8 cellular contexts compared by ENCODE assay signal in genomic region chr6:73388433-73388799, GRCh38. TPM values are rescaled to one million over a fixed set of nuclear protein-coding genes. Genes with fewer than 3 reads are reported as not detected.
DNase-seq lines count a peak whose midpoint lies in the region; ATAC-seq, FAIRE-seq and TF ChIP-seq lines count a peak whose summit lies in the region.

No MANE protein-coding gene starts in this region.

- no peaks in the 10 kb centered on the region for H3K9me3 ChIP-seq in Karpas-422 (ENCODE audit: low read length)
- H3K9me3 ChIP-seq in parathyroid adenoma (ENCODE audit: control insufficient read depth, low read length) = no peaks in the 10 kb centered on the region

- no peaks in the 10 kb centered on the region for H3K27me3 Mint-ChIP-seq in endothelial cell (ENCODE audit: unreplicated experiment)

- no peak for FAIRE-seq in RCC 7860 (lab: Jason Lieb, UNC)

- no peaks in the 10 kb centered on the region for H3K9me3 Mint-ChIP-seq in endothelial cell (ENCODE audit: unreplicated experiment)

- H3K4me3 Mint-ChIP-seq in endothelial cell (ENCODE audit: unreplicated experiment) = peak overlapping the region; percentile 77

- H3K27me3 ChIP-seq in Karpas-422 (ENCODE audit: low read length) (no peaks in the 10 kb centered on the region), parathyroid adenoma (ENCODE audit: control insufficient read depth, insufficient read depth, low read length) (no peaks in the 10 kb centered on the region)

- no peaks in the 10 kb centered on the region for H4K20me1 ChIP-seq in Karpas-422 (ENCODE audit: insufficient read depth, low read depth, low read length)

- H3K27ac ChIP-seq in Karpas-422 (ENCODE audit: low read length) (no peak overlapping the region), parathyroid adenoma (peak overlapping the region; percentile 65)

- H2AFZ ChIP-seq in Karpas-422 (ENCODE audit: low read length) (peak overlapping the region; percentile 93; the same call in 1 of the 2 replicates), parathyroid adenoma (peak overlapping the region; percentile 88)

- H3K4me1 ChIP-seq in Karpas-422 (ENCODE audit: low read length) (peaks cover 11% of the 10 kb centered on the region), parathyroid adenoma (no peaks in the 10 kb centered on the region)

- H3K4me3 ChIP-seq in AG09309 (ENCODE audit: control insufficient read depth, low read depth, low read length) = peak overlapping the region; percentile 59
- peak overlapping the region; percentile 67; the same call in 1 of the 2 replicates for H3K4me3 ChIP-seq in Karpas-422 (ENCODE audit: low read length)
- H3K4me3 ChIP-seq in parathyroid adenoma (ENCODE audit: low read depth, low read length) = peak overlapping the region; percentile 58

- H3K4me2 ChIP-seq in Karpas-422 (ENCODE audit: low read depth, low read length, poor library complexity, severe bottlenecking) (peak overlapping the region; percentile 80), parathyroid adenoma (ENCODE audit: low read length) (peak overlapping the region; percentile 79)

- peaks cover 8% of the 10 kb centered on the region for H3K4me1 Mint-ChIP-seq in endothelial cell (ENCODE audit: unreplicated experiment)

- H3K9ac ChIP-seq in Karpas-422 (ENCODE audit: low read length) (peak overlapping the region; percentile 54), parathyroid adenoma (no peak overlapping the region)

- no peaks in the 10 kb centered on the region for H3K36me3 Mint-ChIP-seq in endothelial cell (ENCODE audit: low read depth, unreplicated experiment)

- ATAC-seq in GM21360 (IDR thresholded peaks at IDR 0.05; ENCODE audit: unreplicated experiment) = peak; percentile 24

- TF ChIP-seq CTCF in AG09309 (IDR thresholded peaks at IDR 0.05; ENCODE audit: control insufficient read depth, insufficient read depth, low read depth, low read length, missing control alignments) (no peak), endothelial cell (IDR thresholded peaks at IDR 0.05; ENCODE audit: unreplicated experiment) (no peak), parathyroid adenoma (IDR thresholded peaks at IDR 0.05) (no peak)

- DNase-seq in AG09309 (ENCODE audit: low read depth) (no peak), Karpas-422 (no peak), endothelial cell (ENCODE audit: low spot score) (no peak), cerebellar cortex (ENCODE audit: low spot score) (no peak), RCC 7860 (ENCODE audit: low spot score) (no peak), anterior cingulate cortex (lab: John Stamatoyannopoulos, UW) (no peak)

- H3K27ac Mint-ChIP-seq in endothelial cell (ENCODE audit: unreplicated experiment) = no peak overlapping the region

- no peaks in the 10 kb centered on the region for H3K9me2 ChIP-seq in Karpas-422 (replicated peaks; ENCODE audit: insufficient read depth, low read length)

- H3K79me2 ChIP-seq in Karpas-422 (ENCODE audit: low read length) (no peaks in the 10 kb centered on the region), parathyroid adenoma (no peaks in the 10 kb centered on the region)

- H3K36me3 ChIP-seq in Karpas-422 (ENCODE audit: insufficient read depth, low read length) (no peaks in the 10 kb centered on the region), parathyroid adenoma (ENCODE audit: control insufficient read depth, insufficient read depth, low read length) (no peaks in the 10 kb centered on the region)

RNA-seq across cellular contexts. Expression of gene DDX43, which starts 6.2 kb away (rescaled TPM):
- not detected in 2 replicates for total RNA-seq in Karpas-422 (2014; rRNA removed; shearing (Covaris generic); ENCODE audit: low replicate concordance)
- not detected for total RNA-seq in endothelial cell (ENCODE audit: unreplicated experiment)

RNA-seq across cellular contexts. Expression of gene OOEP, which starts 18.7 kb away (rescaled TPM):
- not detected in 2 replicates for total RNA-seq in Karpas-422 (2014; rRNA removed; shearing (Covaris generic); ENCODE audit: low replicate concordance)
- not detected for total RNA-seq in endothelial cell (ENCODE audit: unreplicated experiment)

RNA-seq across cellular contexts. Expression of gene KHDC3L, which starts 26.0 kb away (rescaled TPM):
- not detected in 2 replicates for total RNA-seq in Karpas-422 (2014; rRNA removed; shearing (Covaris generic); ENCODE audit: low replicate concordance)
- total RNA-seq in endothelial cell (ENCODE audit: unreplicated experiment) = not detected

RNA-seq across cellular contexts. Expression of gene DPPA5, which starts 34.3 kb away (rescaled TPM):
- not detected in 2 replicates for total RNA-seq in Karpas-422 (2014; rRNA removed; shearing (Covaris generic); ENCODE audit: low replicate concordance)
- total RNA-seq in endothelial cell (ENCODE audit: unreplicated experiment) = not detected
